8 cellular contexts compared by ENCODE assay signal in genomic region chr6:43977404-43978111, GRCh38.
A peak's percentile ranks its signal among the peaks of the same experiment; 100 is the strongest.
DNase-seq lines count a peak whose midpoint lies in the region; ATAC-seq and TF ChIP-seq lines count a peak whose summit lies in the region.

No MANE protein-coding gene starts in this region.

- H3K9me3 ChIP-seq in sigmoid colon: peaks cover 0 to 4% (median 0%) of the 10 kb centered on the region in 4 donors
- H3K9me3 ChIP-seq in prostate gland: no peaks in the 10 kb centered on the region

- ATAC-seq in GM21423 (IDR thresholded peaks at IDR 0.05; ENCODE audit: unreplicated experiment) (peak; percentile 73), HG03571 (IDR thresholded peaks at IDR 0.05; ENCODE audit: unreplicated experiment) (peak; percentile 84), esophagus mucosa (peak; percentile 44)

- intact Hi-C loops in sigmoid colon (cut with DNase I): no loop called here
- intact Hi-C loops in prostate gland (cut with DNase I): no loop called here

- H3K4me3 ChIP-seq in sigmoid colon: no peak overlapping the region
- H3K4me3 ChIP-seq in prostate gland: no peak overlapping the region

- H3K36me3 ChIP-seq in sigmoid colon (no peaks in the 10 kb centered on the region), prostate gland (no peaks in the 10 kb centered on the region)

- 60 to 62% methylated on average over 10 of the region's 10 CpGs for WGBS in sigmoid colon, 2 donors
- 86% methylated on average over 10 of the region's 10 CpGs for WGBS in prostate gland

- TF ChIP-seq POLR2A in sigmoid colon (IDR thresholded peaks at IDR 0.05) (no peak), prostate gland (IDR thresholded peaks at IDR 0.05) (no peak)

- DNase-seq in SHP77 treated with DMSO at 0.1 percent for 48 hours (lab: John Stamatoyannopoulos, UW) (no peak), sigmoid colon (no peak), prostate gland (ENCODE audit: low spot score) (no peak), HuH-7 (ENCODE audit: low spot score) (no peak)

- no peaks in the 10 kb centered on the region for H3K27me3 ChIP-seq in sigmoid colon
- no peaks in the 10 kb centered on the region for H3K27me3 ChIP-seq in prostate gland (replicated peaks; ENCODE audit: insufficient read depth)

- H3K27ac ChIP-seq in sigmoid colon (no peak overlapping the region), prostate gland (no peak overlapping the region)

- H3K4me1 ChIP-seq in sigmoid colon (peaks cover 0 to 18% (median 13%) of the 10 kb centered on the region in 4 donors), prostate gland (replicated peaks) (no peaks in the 10 kb centered on the region)

- peak; percentile 43 for TF ChIP-seq CTCF in GM12874 (IDR thresholded peaks at IDR 0.05; ENCODE audit: insufficient read depth, low read depth, low read length)
- TF ChIP-seq CTCF in sigmoid colon (IDR thresholded peaks at IDR 0.05): no peak
- no peak for TF ChIP-seq CTCF in prostate gland (IDR thresholded peaks at IDR 0.05)

- TF ChIP-seq EP300 in sigmoid colon (IDR thresholded peaks at IDR 0.05): no peak
